ENCODE assay signal across 8 cellular contexts in the genomic region with DNA sequence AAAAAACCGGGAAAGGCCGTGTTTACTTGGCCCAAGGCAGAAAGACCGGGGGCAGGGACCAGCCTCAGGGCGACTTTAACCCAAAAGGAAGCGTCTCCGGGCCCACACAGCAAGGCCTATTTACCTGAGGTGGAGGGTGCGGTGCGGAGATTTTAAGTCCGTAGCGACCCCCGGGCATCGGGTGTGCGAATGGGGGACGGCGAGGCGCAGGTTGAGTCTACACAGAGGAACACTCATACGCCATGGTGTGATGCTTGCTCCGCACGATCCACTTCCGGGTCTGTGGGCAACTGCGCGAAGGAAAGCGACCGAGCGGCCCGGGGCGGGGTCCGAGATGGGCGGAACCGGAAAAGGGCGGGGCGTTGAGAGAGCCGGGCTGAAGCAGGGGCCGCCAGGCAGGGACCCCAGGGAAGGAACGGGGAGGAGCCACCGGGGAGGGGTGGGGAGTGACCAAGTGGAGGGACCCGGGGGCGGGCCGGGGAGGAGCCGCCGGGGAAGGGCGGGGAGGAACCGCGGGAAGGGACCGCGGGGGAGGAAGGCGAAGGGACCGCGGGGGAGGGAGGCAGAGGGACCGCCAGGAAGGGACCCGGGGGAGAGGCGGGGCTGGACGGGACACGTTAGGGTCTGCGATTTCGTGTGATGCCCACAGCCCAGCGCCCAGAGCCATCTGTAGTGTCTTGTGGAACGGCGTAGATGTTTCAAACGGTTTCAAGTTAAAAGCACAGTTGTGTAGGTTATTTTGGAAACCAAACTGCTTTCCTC. TPM values are rescaled to one million over a fixed set of nuclear protein-coding genes. Genes with fewer than 3 reads are reported as not detected.
DNase-seq lines count a peak whose midpoint lies in the region; ATAC-seq and TF ChIP-seq lines count a peak whose summit lies in the region.

Gene ZNF160, minus strand, starts transcription at position 282 of the 762 bp plus-strand sequence. CDS start 17,146 bp downstream, outside the sequence.

- H3K79me2 ChIP-seq in GM23338 (replicated peaks; ENCODE audit: insufficient read depth), result peaks cover 41% of the 10 kb centered on the region

- H3K27ac Mint-ChIP-seq in GM23338, result peak within 1 kb of the TSS; percentile 94
- H3K27ac Mint-ChIP-seq in natural killer cell treated with Interleukin-12 subunit alpha and Interleukin-12 subunit beta and Interleukin-15 and Interleukin-18, amount 100 ng/mL, for 72 hours, result peak within 1 kb of the TSS; percentile 73 to 87

- H3K4me3 ChIP-seq in GM23338, result peak within 1 kb of the TSS; percentile 97
- peak within 1 kb of the TSS; percentile 97 for H3K4me3 ChIP-seq in LNCaP clone FGC (ENCODE audit: low read depth, low read length)
- H3K4me3 ChIP-seq in RWPE2 (ENCODE audit: severe bottlenecking), result peak within 1 kb of the TSS; percentile 60
- H3K4me3 ChIP-seq in fibroblast of pulmonary artery (replicated peaks; ENCODE audit: low read depth, low read length), result peak within 1 kb of the TSS; percentile 98

- peak; percentile 92 for ATAC-seq in GM23338
- ATAC-seq in RWPE2 (ENCODE audit: low read depth), result peak; percentile 91
- ATAC-seq in natural killer cell treated with Interleukin-12 subunit alpha and Interleukin-12 subunit beta and Interleukin-15 and Interleukin-18, amount 100 ng/mL, for 72 hours, result peak; percentile 99 to 100
- peak; percentile 99 for ATAC-seq in stimulated activated naive CD8-positive, alpha-beta T cell treated with anti-CD3 and anti-CD28 coated beads, Interleukin-15, Interleukin-2, amounts not matched to agents 100 U/mL and 50 U/mL, for 24 hours

- H3K27ac ChIP-seq in GM23338 (ENCODE audit: low read depth) (peak within 1 kb of the TSS; percentile 93), RWPE2 (ENCODE audit: poor library complexity, severe bottlenecking) (peak within 1 kb of the TSS; percentile 59)

- H3K4me2 ChIP-seq in GM23338, result peak within 1 kb of the TSS; percentile 100

- H3K4me1 ChIP-seq in GM23338 (ENCODE audit: insufficient read depth) (peaks cover 13% of the 10 kb centered on the region), RWPE2 (ENCODE audit: insufficient read depth, poor library complexity, severe bottlenecking) (peaks cover 7% of the 10 kb centered on the region)

- no peaks in the 10 kb centered on the region; the same call in 2 of the 3 replicates for H3K9me3 Mint-ChIP-seq in GM23338
- H3K9me3 Mint-ChIP-seq in natural killer cell treated with Interleukin-12 subunit alpha and Interleukin-12 subunit beta and Interleukin-15 and Interleukin-18, amount 100 ng/mL, for 72 hours, result peaks cover 7% of the 10 kb centered on the region

- DNase-seq in Daoy (ENCODE audit: low read depth) (peak; percentile 98), GM23338 (ENCODE audit: low spot score) (peak; percentile 99), LNCaP clone FGC (ENCODE audit: low read depth) (peak; percentile 76), RWPE2 (ENCODE audit: low spot score) (peak; percentile 94), fibroblast of pulmonary artery (ENCODE audit: low read depth) (peak; percentile 96)
- DNase-seq in activated effector memory CD4-positive, alpha-beta T cell treated with Interleukin-2 at 50 U/mL for 16 hours, result peak; percentile 99
- peak; percentile 100 for DNase-seq in natural killer cell treated with Interleukin-12 subunit alpha and Interleukin-12 subunit beta and Interleukin-15 and Interleukin-18, amount 100 ng/mL, for 72 hours (ENCODE audit: low spot score)
- peak; percentile 99 for DNase-seq in stimulated activated naive CD8-positive, alpha-beta T cell treated with anti-CD3 and anti-CD28 coated beads, Interleukin-15, Interleukin-2, amounts not matched to agents 100 U/mL and 50 U/mL, for 24 hours

- H3K27me3 ChIP-seq in GM23338 (ENCODE audit: insufficient read depth) (no peaks in the 10 kb centered on the region), RWPE2 (ENCODE audit: insufficient read depth, poor library complexity, severe bottlenecking) (no peaks in the 10 kb centered on the region)

- peaks cover 8% of the 10 kb centered on the region for H3K27me3 Mint-ChIP-seq in GM23338 (ENCODE audit: insufficient read depth, low read depth, poor library complexity)
- H3K27me3 Mint-ChIP-seq in natural killer cell treated with Interleukin-12 subunit alpha and Interleukin-12 subunit beta and Interleukin-15 and Interleukin-18, amount 100 ng/mL, for 72 hours, result no peaks in the 10 kb centered on the region

- H3K9me2 ChIP-seq in GM23338 (ENCODE audit: insufficient read depth), result no peaks in the 10 kb centered on the region

- H3K4me3 Mint-ChIP-seq in GM23338, result peak within 1 kb of the TSS; percentile 85
- H3K4me3 Mint-ChIP-seq in natural killer cell treated with Interleukin-12 subunit alpha and Interleukin-12 subunit beta and Interleukin-15 and Interleukin-18, amount 100 ng/mL, for 72 hours, result peak within 1 kb of the TSS; percentile 89

- H4K20me1 ChIP-seq in GM23338 (replicated peaks; ENCODE audit: insufficient read depth), result peaks cover 15% of the 10 kb centered on the region

- H3K36me3 Mint-ChIP-seq in GM23338 (ENCODE audit: low read depth), result peaks cover 7% of the 10 kb centered on the region; the same call in 2 of the 3 replicates
- H3K36me3 Mint-ChIP-seq in natural killer cell treated with Interleukin-12 subunit alpha and Interleukin-12 subunit beta and Interleukin-15 and Interleukin-18, amount 100 ng/mL, for 72 hours, result peaks cover 11% of the 10 kb centered on the region

- no peaks in the 10 kb centered on the region for H3K9me3 ChIP-seq in RWPE2 (ENCODE audit: severe bottlenecking)

- TF ChIP-seq CTCF in GM23338 (conservative IDR thresholded peaks at IDR 0.05; ENCODE audit: low read depth in 2 of 2) (no peak), LNCaP clone FGC (IDR thresholded peaks at IDR 0.05; ENCODE audit: control insufficient read depth, extremely low read depth, insufficient read depth) (no peak), RWPE2 (IDR thresholded peaks at IDR 0.05; ENCODE audit: poor library complexity, severe bottlenecking) (no peak), fibroblast of pulmonary artery (IDR thresholded peaks at IDR 0.05; ENCODE audit: low read length, missing control alignments) (no peak)

- no peaks in the 10 kb centered on the region for H3F3A ChIP-seq in GM23338 (replicated peaks; ENCODE audit: low read depth)

- peaks cover 13% of the 10 kb centered on the region for H3K4me1 Mint-ChIP-seq in GM23338
- H3K4me1 Mint-ChIP-seq in natural killer cell treated with Interleukin-12 subunit alpha and Interleukin-12 subunit beta and Interleukin-15 and Interleukin-18, amount 100 ng/mL, for 72 hours (ENCODE audit: low read depth in 2 of 2), result peaks cover 14 to 20% of the 10 kb centered on the region in 2 donors

- peak within 1 kb of the TSS; percentile 99 for H2AFZ ChIP-seq in GM23338

- H3K36me3 ChIP-seq in GM23338 (ENCODE audit: insufficient read depth) (no peaks in the 10 kb centered on the region; the same call in 1 of the 2 replicates), RWPE2 (ENCODE audit: low read depth) (peaks cover 18% of the 10 kb centered on the region)

TF ChIP-seq in GM23338, 12 proteins besides CTCF, POLR2A, EP300 and RAD21 (continues in another document):
- TF ChIP-seq CREB1 (CRISPR knock-in tag; IDR thresholded peaks at IDR 0.05; ENCODE audit: low read depth) (peak; percentile 62), POLR2AphosphoS5 (IDR thresholded peaks at IDR 0.05; ENCODE audit: low read depth) (peak; percentile 93)

RNA-seq across cellular contexts. Expression of gene ZNF160, which starts in this region (rescaled TPM):
- total RNA-seq in Daoy (2014; rRNA removed; shearing (Covaris generic)), result 7.6 and 12.9 TPM in 2 replicates
- total RNA-seq in GM23338 (2014; rRNA removed; shearing (Covaris generic)), result 37.6 and 48.7 TPM in 2 replicates
- polyA plus RNA-seq in GM23338 (2016; fragmentation: Nextera tagmentation; extraction: Ambion mirVana), result 12.5 and 16.9 TPM in 2 replicates
- total RNA-seq in natural killer cell treated with Interleukin-12 subunit alpha and Interleukin-12 subunit beta and Interleukin-15 and Interleukin-18, amount 100 ng/mL, for 72 hours, result 10 to 100 TPM; 31.3 to 41.4 TPM

Comparison
In these comparisons a context has a peak if more than half of its experiments do, and no peak if none do; other contexts are left out.
1. Peak in every context shown above with its lines: DNase-seq, ATAC-seq, H3K4me3 ChIP-seq and H3K27ac ChIP-seq.